Comparison of ENCODE assay signal across 15 cellular contexts in the genomic region with DNA sequence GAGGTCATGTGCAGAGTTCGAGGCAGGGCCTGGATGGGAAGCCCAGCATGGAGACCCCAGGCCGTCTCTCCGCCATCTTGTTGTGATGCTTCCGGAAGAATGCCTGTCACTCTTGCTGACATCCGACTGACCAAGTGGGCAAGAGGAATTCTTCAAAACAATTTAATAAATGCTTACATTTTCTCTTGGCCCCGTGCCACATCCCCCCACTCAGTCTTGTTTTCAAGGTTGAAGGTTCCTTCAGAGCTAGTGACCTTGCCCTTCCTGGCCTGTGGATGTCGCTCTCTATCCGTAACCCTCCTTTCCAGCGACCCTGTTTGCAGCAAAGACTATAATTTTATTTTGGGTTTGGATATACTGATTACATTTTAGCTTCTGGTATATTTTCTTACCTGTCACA.
DNase-seq lines count a peak whose midpoint lies in the region; ATAC-seq, FAIRE-seq and TF ChIP-seq lines count a peak whose summit lies in the region.
"Had no signal": no experiment of that assay in that cellular context is flagged by ENCODE, and none has a peak within 500 bp of the region (broad histone marks: within the 10 kb centered on the region; RNA-seq: fewer than 3 reads in every experiment).

No MANE protein-coding gene starts in this region.

- WGBS in H1 (ENCODE audit: extremely low coverage in 1 of 2, insufficient coverage in 1 of 2, insufficient read length in 1 of 2, insufficient replicate concordance in 2 of 2, low coverage in 1 of 2, low lambda C conversion rate in 2 of 2, missing lambda C conversion rate in 1 of 2), 2 experiments = 81% methylated on average over 9 of the region's 9 CpGs; no CpG with 5 or more reads in 1 of the 2 experiments
- WGBS in mesendoderm (ENCODE audit: extremely low coverage, insufficient coverage, low lambda C conversion rate) = no CpG with 5 or more reads among the region's 9 CpGs

- no peaks in the 10 kb centered on the region for H3K4me1 Mint-ChIP-seq in activated T-cell treated with anti-CD3 and anti-CD28 coated beads, Interleukin-2, amount 50 U/mL, for 72 hours (ENCODE audit: low read depth)

- H3K27me3 Mint-ChIP-seq in activated T-cell treated with anti-CD3 and anti-CD28 coated beads, Interleukin-2, amount 50 U/mL, for 72 hours (ENCODE audit: low read depth) = no peaks in the 10 kb centered on the region
- H3K27me3 Mint-ChIP-seq: CD4-positive, CD25-positive, alpha-beta regulatory T cell; IgD-negative memory B cell had no signal

- H3K79me2 ChIP-seq in H1 (ENCODE audit: control insufficient read depth in 1 of 2, insufficient read depth in 2 of 2, low read length in 2 of 2) = no peaks in the 10 kb centered on the region
- no peaks in the 10 kb centered on the region for H3K79me2 ChIP-seq in mesendoderm (ENCODE audit: control insufficient read depth, insufficient read depth, low read length)

- no peaks in the 10 kb centered on the region for H4K20me1 ChIP-seq in H1 (replicated peaks in 1 of 2; ENCODE audit: control insufficient read depth in 1 of 2, insufficient read depth in 2 of 2, low read length in 2 of 2)
- H4K20me1 ChIP-seq: BLaER1 treated with 17β-estradiol and CSF1 and Interleukin-3, amounts not matched to agents 10 nM and 100 nM had no signal

- H3K27me3 ChIP-seq in H7 (ENCODE audit: control insufficient read depth, insufficient read depth, low read length) = no peaks in the 10 kb centered on the region
- no peaks in the 10 kb centered on the region; a peak in 1 of 7 replicates for H3K27me3 ChIP-seq in H1 (replicated peaks in 1 of 4; ENCODE audit: control insufficient read depth in 3 of 4, extremely low read depth in 1 of 4, insufficient read depth in 3 of 4, low read length in 3 of 4)
- H3K27me3 ChIP-seq in mesendoderm (ENCODE audit: insufficient read depth, low read length, poor library complexity) = no peaks in the 10 kb centered on the region
- H3K27me3 ChIP-seq in MG63 = no peaks in the 10 kb centered on the region
- H3K27me3 ChIP-seq: BLaER1 treated with 17β-estradiol and CSF1 and Interleukin-3, amounts not matched to agents 10 nM and 100 nM had no signal

- no peak overlapping the region for H3K4ac ChIP-seq in H1 (replicated peaks; ENCODE audit: insufficient read length, low read depth, low read length)
- no peak overlapping the region for H3K4ac ChIP-seq in mesendoderm (ENCODE audit: low read depth, low read length)

- TF ChIP-seq RAD21 in H1 (IDR thresholded peaks at IDR 0.05 in 1 of 2, conservative IDR thresholded peaks at IDR 0.05 in 1 of 2; ENCODE audit: low read depth in 2 of 2, low read length in 2 of 2) = peak; percentile 69 to 74

- peak; percentile 13 for TF ChIP-seq CTCF in D721Med (IDR thresholded peaks at IDR 0.05; ENCODE audit: insufficient read depth, missing control alignments)
- TF ChIP-seq CTCF in H1 (IDR thresholded peaks at IDR 0.05; ENCODE audit: control extremely low read depth in 1 of 3, insufficient read depth in 1 of 3, low read depth in 1 of 3, low read length in 3 of 3) = peak; percentile 39 to 57 (median 48)

- DNase-seq in D721Med (ENCODE audit: insufficient read length, low spot score) (no peak), H7 (peak; percentile 24), H1 (ENCODE audit: low read depth in 1 of 2, low spot score in 2 of 2) (no peak), mesendoderm (peak; percentile 11), MG63 (no peak), OCI-M1 (lab: John Stamatoyannopoulos, UW) (no peak)
- DNase-seq in activated T-cell treated with anti-CD3 and anti-CD28 coated beads, Interleukin-2, amount 50 U/mL, for 72 hours = no peak
- DNase-seq: ACHN; Calu3; CD4-positive, CD25-positive, alpha-beta regulatory T cell; DMS79 had no signal

- H3K36me3 ChIP-seq in H7 (replicated peaks; ENCODE audit: control insufficient read depth, insufficient read depth, low read length) (no peaks in the 10 kb centered on the region), H1 (ENCODE audit: control insufficient read depth in 2 of 4, insufficient read depth in 4 of 4, low read length in 3 of 4) (no peaks in the 10 kb centered on the region), mesendoderm (ENCODE audit: control insufficient read depth, insufficient read depth, low read length) (no peaks in the 10 kb centered on the region), MG63 (no peaks in the 10 kb centered on the region)
- H3K36me3 ChIP-seq: BLaER1 treated with 17β-estradiol and CSF1 and Interleukin-3, amounts not matched to agents 10 nM and 100 nM; HAP-1 had no signal

- peaks cover 0 to under 1% of the 10 kb centered on the region in 2 donors for H3K36me3 Mint-ChIP-seq in activated T-cell treated with anti-CD3 and anti-CD28 coated beads, Interleukin-2, amount 50 U/mL, for 72 hours (ENCODE audit: insufficient read depth in 2 of 2)
- H3K36me3 Mint-ChIP-seq: CD4-positive, CD25-positive, alpha-beta regulatory T cell; IgD-negative memory B cell had no signal

- H3K4me2 ChIP-seq in H1 (ENCODE audit: insufficient read depth in 1 of 2, low read depth in 2 of 2, low read length in 2 of 2) = no peak overlapping the region
- H3K4me2 ChIP-seq in mesendoderm (ENCODE audit: low read length) = no peak overlapping the region
- H3K4me2 ChIP-seq: BLaER1 treated with 17β-estradiol and CSF1 and Interleukin-3, amounts not matched to agents 10 nM and 100 nM had no signal

- no peak for TF ChIP-seq POLR2A in H1 (IDR thresholded peaks at IDR 0.05; ENCODE audit: control extremely low read depth in 1 of 2, low read depth in 2 of 2, low read length in 2 of 2)

- H3K79me1 ChIP-seq in H1 (ENCODE audit: low read depth, low read length) (no peaks in the 10 kb centered on the region), mesendoderm (ENCODE audit: low read length) (no peaks in the 10 kb centered on the region)

- H2AK5ac ChIP-seq in H1 (ENCODE audit: low read depth, low read length) (no peak overlapping the region), mesendoderm (ENCODE audit: low read length) (no peak overlapping the region)

- FAIRE-seq in D721Med (lab: Jason Lieb, UNC) (no peak), H1 (lab: Jason Lieb, UNC) (no peak)
- FAIRE-seq: GM19239 had no signal

- H3K56ac ChIP-seq in H1 (replicated peaks; ENCODE audit: insufficient read length, low read depth, low read length) (no peak overlapping the region), mesendoderm (ENCODE audit: low read length) (no peak overlapping the region)

- H3K27ac ChIP-seq in H1 (ENCODE audit: low read depth, low read length) = no peak overlapping the region
- no peak overlapping the region for H3K27ac ChIP-seq in mesendoderm (ENCODE audit: low read depth, low read length)
- H3K27ac ChIP-seq: BLaER1 treated with 17β-estradiol and CSF1 and Interleukin-3, amounts not matched to agents 10 nM and 100 nM had no signal

- H3K23ac ChIP-seq in H1 (ENCODE audit: insufficient read length) (no peak overlapping the region), mesendoderm (ENCODE audit: low read length) (no peak overlapping the region)

- H3K9ac ChIP-seq in H1 (replicated peaks in 1 of 4; ENCODE audit: extremely low read depth in 1 of 4, low read depth in 3 of 4, low read length in 3 of 4) = no peak overlapping the region
- H3K9ac ChIP-seq in mesendoderm (ENCODE audit: low read length) = no peak overlapping the region
- H3K9ac ChIP-seq: BLaER1 treated with 17β-estradiol and CSF1 and Interleukin-3, amounts not matched to agents 10 nM and 100 nM had no signal

- TF ChIP-seq EP300 in H1 (IDR thresholded peaks at IDR 0.05; ENCODE audit: borderline replicate concordance in 1 of 2, low read depth in 2 of 2, low read length in 2 of 2) = no peak

- POLR2A ChIA-PET in H1 (lab: Charles Lee; ENCODE audit: partially characterized antibody) = no interaction called here

- H4K8ac ChIP-seq in H1 (ENCODE audit: extremely low read depth, insufficient read depth, low read length) (no peak overlapping the region), mesendoderm (ENCODE audit: low read depth, low read length) (no peak overlapping the region)

- H2BK5ac ChIP-seq in H1 (ENCODE audit: low read depth, low read length) (no peak overlapping the region), mesendoderm (ENCODE audit: low read length) (no peak overlapping the region)

- H3K18ac ChIP-seq in H1 (ENCODE audit: extremely low read depth, low read length) = no peak overlapping the region
- H3K18ac ChIP-seq in mesendoderm (ENCODE audit: low read length) = no peak overlapping the region

- no peak overlapping the region for H3K4me3 ChIP-seq in H7 (ENCODE audit: insufficient read depth, low read depth, low read length)
- H3K4me3 ChIP-seq in H1 (ENCODE audit: extremely low read depth in 1 of 4, insufficient read depth in 2 of 4, low read depth in 3 of 4, low read length in 4 of 4) = no peak overlapping the region
- no peak overlapping the region for H3K4me3 ChIP-seq in mesendoderm (ENCODE audit: low read length)
- no peak overlapping the region for H3K4me3 ChIP-seq in MG63
- H3K4me3 ChIP-seq: BLaER1 treated with 17β-estradiol and CSF1 and Interleukin-3, amounts not matched to agents 10 nM and 100 nM; HAP-1 had no signal

- H2BK15ac ChIP-seq in H1 (ENCODE audit: low read length) (no peak overlapping the region), mesendoderm (replicated peaks; ENCODE audit: low read depth) (no peak overlapping the region)

- H2BK12ac ChIP-seq in H1 (ENCODE audit: low read depth, low read length) = no peak overlapping the region

- 0 out of 7 replicates have a peak, but pooled peaks cover 0 to 2% (median 0%) of the 10 kb centered on the region in 4 experiments for H3K4me1 ChIP-seq in H1 (replicated peaks in 1 of 4; ENCODE audit: control insufficient read depth in 3 of 4, insufficient read depth in 4 of 4, low read length in 3 of 4)
- no peaks in the 10 kb centered on the region for H3K4me1 ChIP-seq in mesendoderm (ENCODE audit: control insufficient read depth, low read depth, low read length)
- H3K4me1 ChIP-seq: HAP-1 had no signal

- no peak overlapping the region for H3K27ac Mint-ChIP-seq in activated T-cell treated with anti-CD3 and anti-CD28 coated beads, Interleukin-2, amount 50 U/mL, for 72 hours
- H3K27ac Mint-ChIP-seq: CD4-positive, CD25-positive, alpha-beta regulatory T cell had no signal

- no peak overlapping the region for H2AFZ ChIP-seq in H1 (ENCODE audit: low read length)

- no peak overlapping the region for H3K4me3 Mint-ChIP-seq in activated T-cell treated with anti-CD3 and anti-CD28 coated beads, Interleukin-2, amount 50 U/mL, for 72 hours
- H3K4me3 Mint-ChIP-seq: CD4-positive, CD25-positive, alpha-beta regulatory T cell; IgD-negative memory B cell had no signal

- H3K14ac ChIP-seq in H1 (ENCODE audit: insufficient read length) = no peak overlapping the region

- H3K9me3 ChIP-seq in H1 (ENCODE audit: insufficient read depth in 2 of 2, low read depth in 1 of 2, low read length in 1 of 2) (no peaks in the 10 kb centered on the region), MG63 (no peaks in the 10 kb centered on the region)
- H3K9me3 ChIP-seq: BLaER1 treated with 17β-estradiol and CSF1 and Interleukin-3, amounts not matched to agents 10 nM and 100 nM; HAP-1 had no signal

- no peak for ATAC-seq in activated T-cell treated with anti-CD3 and anti-CD28 coated beads, Interleukin-2, amount 50 U/mL, for 72 hours (replicated peaks in 1 of 2)

- H4K5ac ChIP-seq in H1 (ENCODE audit: insufficient read length, low read depth, low read length) (no peak overlapping the region), mesendoderm (ENCODE audit: low read length) (no peak overlapping the region)

- no peaks in the 10 kb centered on the region for H3K23me2 ChIP-seq in H1 (ENCODE audit: low read depth, low read length)

- no peak overlapping the region for H2BK120ac ChIP-seq in H1 (replicated peaks; ENCODE audit: low read depth, low read length)
- no peak overlapping the region for H2BK120ac ChIP-seq in mesendoderm (ENCODE audit: low read depth, low read length)

- no peak overlapping the region for H4K91ac ChIP-seq in H1 (replicated peaks; ENCODE audit: insufficient read length, low read length)

- no peaks in the 10 kb centered on the region for H3K9me3 Mint-ChIP-seq in activated T-cell treated with anti-CD3 and anti-CD28 coated beads, Interleukin-2, amount 50 U/mL, for 72 hours
- H3K9me3 Mint-ChIP-seq: CD4-positive, CD25-positive, alpha-beta regulatory T cell; IgD-negative memory B cell had no signal

- H2BK20ac ChIP-seq in H1 (ENCODE audit: low read length) = no peak overlapping the region

- CTCF ChIA-PET in H1 (lab: Charles Lee; ENCODE audit: partially characterized antibody) = interaction anchor here (1.1 to 2.1 kb wide), 13 partner anchors 9 to 327 kb away, joined by 3 to 12 read pairs (median 4); no protein-coding TSS in a partner anchor

Comparison
In these comparisons a context has a peak if more than half of its experiments do, and no peak if none do; other contexts are left out.
1. DNase-seq: peak in H7 (single experiment) and mesendoderm (single experiment); none in D721Med (single experiment), H1 (0 of 2), MG63 (single experiment), activated T-cell treated with anti-CD3 and anti-CD28 coated beads, Interleukin-2, amount 50 U/mL, for 72 hours (0 of 2) and OCI-M1 (single experiment).